Comparison of ENCODE assay signal across 9 cellular contexts in the genomic region with DNA sequence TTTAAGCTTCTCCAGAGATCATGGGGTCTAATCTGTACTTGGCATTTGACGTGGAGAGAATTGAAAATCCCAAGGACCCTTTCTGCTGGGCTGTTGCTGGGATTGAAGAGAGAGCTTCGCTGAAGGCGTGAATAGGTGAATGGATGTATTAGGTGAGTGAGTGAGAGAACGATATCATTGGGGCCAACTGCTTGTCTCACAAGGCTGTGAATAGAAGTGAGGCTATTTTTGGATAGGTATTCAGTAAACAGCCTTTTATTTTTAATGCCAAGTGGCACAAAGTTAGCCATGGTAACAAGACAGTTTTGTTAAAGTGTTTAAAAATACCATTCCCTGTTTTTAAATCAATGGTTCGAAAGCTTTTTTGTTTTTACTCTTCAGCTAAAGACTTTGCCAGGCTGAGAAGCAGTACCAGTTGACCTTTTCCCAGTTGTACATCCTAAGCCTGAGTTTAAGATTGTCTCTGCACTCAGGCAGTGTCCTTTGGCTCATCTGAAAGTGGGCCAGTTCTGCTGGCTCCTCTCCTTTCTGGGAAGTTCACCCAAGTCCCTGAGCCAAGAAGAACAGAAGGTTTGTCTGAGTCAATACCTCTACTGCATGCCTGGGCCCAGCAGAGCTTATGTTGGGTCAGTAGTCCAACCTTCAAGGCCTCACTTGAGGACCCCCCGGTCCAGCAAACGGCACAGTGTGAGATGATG.
DNase-seq lines count a peak whose midpoint lies in the region; ATAC-seq and TF ChIP-seq lines count a peak whose summit lies in the region.
"Had no signal": no experiment of that assay in that cellular context is flagged by ENCODE, and none has a peak within 500 bp of the region (broad histone marks: within the 10 kb centered on the region; RNA-seq: fewer than 3 reads in every experiment).

No MANE protein-coding gene starts in this region.

- ATAC-seq in GM19328 (IDR thresholded peaks at IDR 0.05; ENCODE audit: unreplicated experiment): no peak

- H3K36me3 ChIP-seq in spleen: no peaks in the 10 kb centered on the region
- H3K36me3 ChIP-seq: cardiac muscle cell had no signal

- no peak for TF ChIP-seq POLR2A in spleen (IDR thresholded peaks at IDR 0.05)

- peak; percentile 15 for DNase-seq in activated CD8-positive, alpha-beta memory T cell treated with anti-CD3 and anti-CD28 coated beads for 24 hours
- DNase-seq in activated CD8-positive, alpha-beta memory T cell treated with anti-CD3 and anti-CD28 coated beads, Interleukin-2, amount 50 U/mL, for 4 hours: no peak
- DNase-seq in epithelial cell of prostate (ENCODE audit: low read depth, low spot score) (no peak), midbrain (lab: John Stamatoyannopoulos, UW) (peak; percentile 61), ureter (ENCODE audit: low spot score) (peak; percentile 52), spleen (no peak), DMS53 treated with DMSO at 0.1 percent for 48 hours (lab: John Stamatoyannopoulos, UW; ENCODE audit: unreplicated experiment) (no peak)

- intact Hi-C loops in spleen (cut with DNase I; ENCODE audit: low total_unique reads): no loop called here

- 81 to 92% (median 90%) methylated on average over 7 of the region's 7 CpGs for WGBS in spleen, 5 donors

- H3K4me1 ChIP-seq in spleen: peaks cover 0 to 19% (median 0%) of the 10 kb centered on the region in 6 donors

- no peak overlapping the region for H3K4me3 ChIP-seq in spleen
- H3K4me3 ChIP-seq: cardiac muscle cell had no signal

- peak overlapping the region; percentile 4 for H3K27ac ChIP-seq in epithelial cell of prostate
- H3K27ac ChIP-seq in spleen: no peak overlapping the region
- H3K27ac ChIP-seq: cardiac muscle cell had no signal

- TF ChIP-seq CTCF in spleen (IDR thresholded peaks at IDR 0.05 in 8 of 11, conservative IDR thresholded peaks at IDR 0.05 in 3 of 11): no peak

- H3K27me3 ChIP-seq in spleen (replicated peaks in 1 of 7): peaks cover 0 to 11% (median 0%) of the 10 kb centered on the region in 7 donors

- no peaks in the 10 kb centered on the region for H3K9me3 ChIP-seq in spleen

Comparison
In these comparisons a context has a peak if more than half of its experiments do, and no peak if none do; other contexts are left out.
1. DNase-seq: peak in activated CD8-positive, alpha-beta memory T cell treated with anti-CD3 and anti-CD28 coated beads for 24 hours (single experiment), midbrain (single experiment) and ureter (single experiment); none in activated CD8-positive, alpha-beta memory T cell treated with anti-CD3 and anti-CD28 coated beads, Interleukin-2, amount 50 U/mL, for 4 hours (single experiment), epithelial cell of prostate (single experiment), spleen (single experiment) and DMS53 treated with DMSO at 0.1 percent for 48 hours (single experiment).